27 cellular contexts compared by ENCODE assay signal in genomic region chr10:1365540-1366082, GRCh38.
"Had no signal": no experiment of that assay in that cellular context is flagged by ENCODE, and none has a peak within 500 bp of the region (broad histone marks: within the 10 kb centered on the region; RNA-seq: fewer than 3 reads in every experiment).

No MANE protein-coding gene starts in this region.

- H3K4me1 ChIP-seq: gastrocnemius medialis, sigmoid colon had no signal

- H3K9me3 ChIP-seq: gastrocnemius medialis, mucosa of descending colon, sigmoid colon, upper lobe of left lung, vagina had no signal

- H3K27ac Mint-ChIP-seq: activated naive CD4-positive, alpha-beta T cell treated with anti-CD3 and anti-CD28 coated beads, Interleukin-2, amount 50 U/mL, for 24 hours; activated naive CD8-positive, alpha-beta T cell treated with anti-CD3 and anti-CD28 coated beads, Interleukin-2, amount 50 U/mL, for 24 hours; activated T-helper 2 cell treated with anti-CD3 and anti-CD28 coated beads, Interferon-gamma antibody, Interleukin-2, Interleukin-4, amounts not matched to agents 10 μg/mL and 5 μg/mL and 100 μg/mL, durations not matched to agents 14 hours and 24 hours and 36 hours; natural killer cell treated with Interleukin-12 subunit alpha and Interleukin-12 subunit beta and Interleukin-15 and Interleukin-18, amount 100 ng/mL, for 72 hours; stimulated activated memory B cell treated with anti-CD40 and anti-IgM and Interleukin-4, amounts not matched to agents 10 μg/mL and 1 μg/mL and 100 μg/mL, for 72 hours; T-helper 1 cell treated with Interleukin-12 subunit alpha and Interleukin-12 subunit beta and Interleukin-4 antibody, amounts not matched to agents 30 μg/mL and 1 μg/mL, for 36 hours had no signal

- H3K4me3 ChIP-seq: gastrocnemius medialis, mucosa of descending colon, sigmoid colon, upper lobe of left lung, vagina had no signal

- H3K36me3 ChIP-seq: gastrocnemius medialis, sigmoid colon, upper lobe of left lung, vagina, WERI-Rb-1 had no signal

- H3K27me3 ChIP-seq: gastrocnemius medialis, vagina had no signal

- H3K36me3 Mint-ChIP-seq: activated naive CD4-positive, alpha-beta T cell treated with anti-CD3 and anti-CD28 coated beads, Interleukin-2, amount 50 U/mL, for 24 hours; natural killer cell treated with Interleukin-12 subunit alpha and Interleukin-12 subunit beta and Interleukin-15 and Interleukin-18, amount 100 ng/mL, for 72 hours; stimulated activated memory B cell treated with anti-CD40 and anti-IgM and Interleukin-4, amounts not matched to agents 10 μg/mL and 1 μg/mL and 100 μg/mL, for 72 hours had no signal

- H3K4me3 Mint-ChIP-seq: activated naive CD4-positive, alpha-beta T cell treated with anti-CD3 and anti-CD28 coated beads, Interleukin-2, amount 50 U/mL, for 24 hours; activated naive CD8-positive, alpha-beta T cell treated with anti-CD3 and anti-CD28 coated beads, Interleukin-2, amount 50 U/mL, for 24 hours; natural killer cell treated with Interleukin-12 subunit alpha and Interleukin-12 subunit beta and Interleukin-15 and Interleukin-18, amount 100 ng/mL, for 72 hours; stimulated activated memory B cell treated with anti-CD40 and anti-IgM and Interleukin-4, amounts not matched to agents 10 μg/mL and 1 μg/mL and 100 μg/mL, for 72 hours; stimulated activated naive CD8-positive, alpha-beta T cell treated with anti-CD3 and anti-CD28 coated beads, Interleukin-15, amount 100 ng/mL, for 72 hours; T-helper 1 cell treated with Interleukin-12 subunit alpha and Interleukin-12 subunit beta and Interleukin-4 antibody, amounts not matched to agents 30 μg/mL and 1 μg/mL, for 36 hours had no signal

- ATAC-seq: activated CD4-positive, CD25-positive, alpha-beta regulatory T cell treated with anti-CD3 and anti-CD28 coated beads, Interleukin-2, amount 50 U/mL, for 24 hours; activated naive CD8-positive, alpha-beta T cell treated with anti-CD3 and anti-CD28 coated beads, Interleukin-2, amount 50 U/mL, for 24 hours; gastrocnemius medialis; left ventricle myocardium superior; natural killer cell treated with Interleukin-12 subunit alpha and Interleukin-12 subunit beta and Interleukin-15 and Interleukin-18, amount 100 ng/mL, for 72 hours; stimulated activated memory B cell treated with anti-CD40 and anti-IgM and Interleukin-4, amounts not matched to agents 10 μg/mL and 1 μg/mL and 100 μg/mL, for 72 hours; stimulated activated naive CD8-positive, alpha-beta T cell treated with anti-CD3 and anti-CD28 coated beads, Interleukin-15, amount 100 ng/mL, for 72 hours had no signal

- H3K4me1 Mint-ChIP-seq: activated naive CD4-positive, alpha-beta T cell treated with anti-CD3 and anti-CD28 coated beads, Interleukin-2, amount 50 U/mL, for 24 hours; activated naive CD8-positive, alpha-beta T cell treated with anti-CD3 and anti-CD28 coated beads, Interleukin-2, amount 50 U/mL, for 24 hours; stimulated activated naive CD8-positive, alpha-beta T cell treated with anti-CD3 and anti-CD28 coated beads, Interleukin-15, amount 100 ng/mL, for 72 hours had no signal

- FAIRE-seq: islet of Langerhans, small intestine, TTC549 had no signal

- DNase-seq: activated CD4-positive, alpha-beta T cell treated with anti-CD3 and anti-CD28 coated beads for 48 hours; activated CD4-positive, alpha-beta T cell treated with anti-CD3 and anti-CD28 coated beads, Interleukin-2, amount 50 U/mL, for 48 hours; activated naive CD8-positive, alpha-beta T cell treated with anti-CD3 and anti-CD28 coated beads, Interleukin-2, amount 50 U/mL, for 24 hours; activated T-cell treated with anti-CD3 and anti-CD28 coated beads, Interleukin-2, amount 50 U/mL, for 48 hours; amygdala; central memory CD4-positive, alpha-beta T cell; gastrocnemius medialis; glutamatergic neuron; left ventricle myocardium superior; sigmoid colon; stimulated activated CD4-positive, alpha-beta T cell treated with anti-CD3 and anti-CD28 coated beads, Interleukin-4, amount 100 ng/mL, for 24 hours; stimulated activated naive CD8-positive, alpha-beta T cell treated with anti-CD3 and anti-CD28 coated beads, Interleukin-15, amount 100 ng/mL, for 72 hours; substantia nigra; T-helper 9 cell; upper lobe of left lung; WERI-Rb-1 had no signal

- H3K27ac ChIP-seq: gastrocnemius medialis, sigmoid colon, upper lobe of left lung, vagina, WERI-Rb-1 had no signal

- H3K9me3 Mint-ChIP-seq: activated naive CD4-positive, alpha-beta T cell treated with anti-CD3 and anti-CD28 coated beads, Interleukin-2, amount 50 U/mL, for 24 hours; activated naive CD8-positive, alpha-beta T cell treated with anti-CD3 and anti-CD28 coated beads, Interleukin-2, amount 50 U/mL, for 24 hours; activated T-helper 2 cell treated with anti-CD3 and anti-CD28 coated beads, Interferon-gamma antibody, Interleukin-2, Interleukin-4, amounts not matched to agents 10 μg/mL and 5 μg/mL and 100 μg/mL, durations not matched to agents 14 hours and 24 hours and 36 hours; natural killer cell treated with Interleukin-12 subunit alpha and Interleukin-12 subunit beta and Interleukin-15 and Interleukin-18, amount 100 ng/mL, for 72 hours; stimulated activated memory B cell treated with anti-CD40 and anti-IgM and Interleukin-4, amounts not matched to agents 10 μg/mL and 1 μg/mL and 100 μg/mL, for 72 hours; stimulated activated naive CD8-positive, alpha-beta T cell treated with anti-CD3 and anti-CD28 coated beads, Interleukin-15, amount 100 ng/mL, for 72 hours; T-helper 1 cell treated with Interleukin-12 subunit alpha and Interleukin-12 subunit beta and Interleukin-4 antibody, amounts not matched to agents 30 μg/mL and 1 μg/mL, for 36 hours had no signal
